ENCODE assay signal across 8 cellular contexts in the genomic region with DNA sequence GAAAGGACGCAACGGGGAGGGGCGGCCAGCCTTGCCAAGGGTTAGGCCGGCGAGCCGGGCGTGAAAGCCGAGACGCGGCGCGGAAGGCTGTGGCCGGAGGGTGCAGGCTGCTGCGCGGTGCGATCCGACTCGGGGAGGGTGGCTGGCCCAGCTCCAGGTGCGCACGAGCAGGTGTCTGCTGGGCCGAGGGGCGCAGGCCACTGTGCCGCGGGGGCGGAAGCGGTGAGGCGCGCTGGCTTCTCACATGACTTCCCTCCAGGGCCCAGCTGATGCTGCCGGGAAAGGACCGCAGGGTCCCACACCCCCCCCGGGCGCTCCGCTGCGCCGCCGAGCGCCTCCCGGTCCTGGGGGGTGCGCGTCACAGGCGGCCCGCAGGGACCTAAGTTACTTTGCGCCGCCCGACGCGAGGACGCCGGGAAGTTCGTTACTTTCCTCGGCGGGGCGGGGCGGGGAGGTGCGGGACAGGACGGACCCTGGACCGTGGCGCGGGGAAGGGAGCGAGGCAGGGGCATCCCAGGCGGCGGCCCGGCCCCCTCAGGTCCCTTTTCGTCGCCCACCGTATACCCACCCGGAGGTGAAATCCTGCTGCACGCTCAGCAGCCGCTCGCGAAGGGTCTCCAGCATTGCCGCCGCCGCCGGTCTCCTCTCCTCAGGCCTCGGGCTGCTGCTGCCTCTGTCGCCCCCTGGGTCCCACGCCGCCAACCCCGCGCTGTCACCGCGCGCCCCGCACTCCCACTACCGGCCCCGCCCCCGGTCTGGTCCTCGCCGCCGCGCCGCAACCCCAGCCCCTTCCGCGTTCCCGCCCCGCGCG. TPM values are rescaled to one million over a fixed set of nuclear protein-coding genes. Genes with fewer than 3 reads are reported as not detected.
DNase-seq lines count a peak whose midpoint lies in the region; ATAC-seq and TF ChIP-seq lines count a peak whose summit lies in the region.

A gene with protein sequence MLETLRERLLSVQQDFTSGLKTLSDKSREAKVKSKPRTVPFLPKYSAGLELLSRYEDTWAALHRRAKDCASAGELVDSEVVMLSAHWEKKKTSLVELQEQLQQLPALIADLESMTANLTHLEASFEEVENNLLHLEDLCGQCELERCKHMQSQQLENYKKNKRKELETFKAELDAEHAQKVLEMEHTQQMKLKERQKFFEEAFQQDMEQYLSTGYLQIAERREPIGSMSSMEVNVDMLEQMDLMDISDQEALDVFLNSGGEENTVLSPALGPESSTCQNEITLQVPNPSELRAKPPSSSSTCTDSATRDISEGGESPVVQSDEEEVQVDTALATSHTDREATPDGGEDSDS (minus strand): TSS at position 783 of the 811 bp plus-strand sequence. CDS start 159 bp downstream, at position 624.

- H3K9me3 ChIP-seq in gastroesophageal sphincter (no peaks in the 10 kb centered on the region), suprapubic skin (no peaks in the 10 kb centered on the region)

- TF ChIP-seq EP300 in gastroesophageal sphincter (IDR thresholded peaks at IDR 0.05), result no peak
- TF ChIP-seq EP300 in suprapubic skin (IDR thresholded peaks at IDR 0.05), result no peak

- H3K27ac ChIP-seq in gastroesophageal sphincter (peak within 1 kb of the TSS; percentile 65 to 88 (median 87)), suprapubic skin (peak within 1 kb of the TSS; percentile 88)

- peaks cover 0 to 27% (median 11%) of the 10 kb centered on the region in 3 donors for H3K4me1 ChIP-seq in gastroesophageal sphincter
- H3K4me1 ChIP-seq in suprapubic skin, result peaks cover 14% of the 10 kb centered on the region

- H3K4me3 ChIP-seq in gastroesophageal sphincter (peak within 1 kb of the TSS; percentile 88 to 97), suprapubic skin (peak within 1 kb of the TSS; percentile 99)

- TF ChIP-seq CTCF in gastroesophageal sphincter (IDR thresholded peaks at IDR 0.05) (no peak), suprapubic skin (IDR thresholded peaks at IDR 0.05) (no peak)

- TF ChIP-seq POLR2A in gastroesophageal sphincter (IDR thresholded peaks at IDR 0.05) (peak; percentile 49 to 52), suprapubic skin (IDR thresholded peaks at IDR 0.05) (no peak)

- H3K27me3 ChIP-seq in gastroesophageal sphincter (no peaks in the 10 kb centered on the region), suprapubic skin (no peaks in the 10 kb centered on the region)

- ATAC-seq in GM21390 (IDR thresholded peaks at IDR 0.05; ENCODE audit: unreplicated experiment) (peak; percentile 68), gastroesophageal sphincter (peak; percentile 96)

- WGBS in gastroesophageal sphincter (ENCODE audit: low coverage in 1 of 2), 2 donors, result 10% methylated on average over 2 of the region's 99 CpGs; no CpG with 5 or more reads in 1 of the 2 donors
- under 1% methylated on average over 15 of the region's 99 CpGs for WGBS in suprapubic skin

- DNase-seq in DMS53 (lab: John Stamatoyannopoulos, UW) (peak; percentile 83), HUDEP-2 (lab: John Stamatoyannopoulos, UW; ENCODE audit: unreplicated experiment in 76 of 76) (peak in 63 of 76 experiments; percentile 12 to 90 (median 67)), SHP77 (lab: John Stamatoyannopoulos, UW) (peak; percentile 66 to 73), activated gamma-delta T cell (lab: John Stamatoyannopoulos, UW) (peak; percentile 73), nucleus accumbens (lab: John Stamatoyannopoulos, UW) (peak in 53 of 56 donors; percentile 35 to 93 (median 75)), suprapubic skin (ENCODE audit: low spot score in 2 of 2) (peak; percentile 86 to 89)

- no peaks in the 10 kb centered on the region for H3K36me3 ChIP-seq in gastroesophageal sphincter
- H3K36me3 ChIP-seq in suprapubic skin, result no peaks in the 10 kb centered on the region

RNA-seq across cellular contexts. Expression of the gene that starts here (rescaled TPM):
- total RNA-seq in gastroesophageal sphincter, result 10 to 100 TPM; 14.4 to 20.2 (median 16.9) TPM
- total RNA-seq in suprapubic skin, result 10 to 100 TPM; 12.7 to 17.1 (median 16.4) TPM

Comparison
In these comparisons a context has a peak if more than half of its experiments do, and no peak if none do; other contexts are left out.
1. Peak in every context shown above with its lines: DNase-seq, ATAC-seq, H3K4me3 ChIP-seq and H3K27ac ChIP-seq.
2. POLR2A ChIP-seq: peak in gastroesophageal sphincter (2 of 2); none in suprapubic skin (0 of 2).